ENCODE assay signal across 22 cellular contexts in genomic region chr22:44930016-44930710, GRCh38.
A peak's percentile ranks its signal among the peaks of the same experiment; 100 is the strongest.
DNase-seq lines count a peak whose midpoint lies in the region; ATAC-seq, FAIRE-seq and TF ChIP-seq lines count a peak whose summit lies in the region.
"Had no signal": no experiment of that assay in that cellular context is flagged by ENCODE, and none has a peak within 500 bp of the region (broad histone marks: within the 10 kb centered on the region; RNA-seq: fewer than 3 reads in every experiment).

No MANE protein-coding gene starts in this region.

- no peak for FAIRE-seq in HepG2 (lab: Jason Lieb, UNC)
- FAIRE-seq: D721Med, GM18507, RCC 7860 had no signal

- TF ChIP-seq EP300 in HepG2 (IDR thresholded peaks at IDR 0.05; ENCODE audit: low read depth in 2 of 2, low read length in 2 of 2) (no peak), HepG2 (CRISPR knock-in tag; IDR thresholded peaks at IDR 0.05; ENCODE audit: borderline replicate concordance) (no peak)

- POLR2A ChIA-PET in WTC11 (lab: Charles Lee) = interaction anchor here (0.5 kb wide), 1 partner anchor 43 kb away, joined by 6 read pairs; no protein-coding TSS in a partner anchor
- POLR2A ChIA-PET in HepG2 (lab: Yijun Ruan, JAX) = no interaction called here

- DNase-seq in Right ventricle myocardium inferior (ENCODE audit: missing footprints) = no peak
- no peak for DNase-seq in heart right ventricle
- DNase-seq in WTC11 (ENCODE audit: low spot score) = no peak
- DNase-seq in right atrium auricular region (ENCODE audit: low spot score) = no peak
- peak; percentile 60 for DNase-seq in osteoblast (ENCODE audit: insufficient read length, low spot score, missing footprints)
- no peak for DNase-seq in GM03348 (ENCODE audit: low spot score)
- DNase-seq in HepG2 (ENCODE audit: low spot score) = no peak
- DNase-seq in stimulated activated CD4-positive, alpha-beta T cell treated with anti-CD3 and anti-CD28 coated beads, Interleukin-2, amount 100 ng/mL, for 48 hours = no peak
- DNase-seq: 8988T; ACHN; CD4-positive, CD25-positive, alpha-beta regulatory T cell; H7; KG1; MM.1S; NCI-H1694; NCI-H2029 treated with DMSO at 0.1 percent for 48 hours; NCI-H2227 treated with DMSO at 0.1 percent for 48 hours; NCI-H774; SHP77 had no signal

- H3K9ac ChIP-seq in HepG2 (ENCODE audit: insufficient read depth, low read depth, low read length) = no peak overlapping the region

- H3K4me3 ChIP-seq in heart right ventricle (no peak overlapping the region), right atrium auricular region (no peak overlapping the region), osteoblast (ENCODE audit: insufficient read depth, low read length) (no peak overlapping the region), HepG2 (replicated peaks in 1 of 3; ENCODE audit: insufficient read depth in 1 of 3, low read depth in 2 of 3, low read length in 3 of 3) (no peak overlapping the region)

- peak overlapping the region; percentile 60 for H3K27ac Mint-ChIP-seq in WTC11
- H3K27ac Mint-ChIP-seq: CD4-positive, CD25-positive, alpha-beta regulatory T cell had no signal

- peaks cover 32% of the 10 kb centered on the region for H3K36me3 Mint-ChIP-seq in WTC11
- H3K36me3 Mint-ChIP-seq: CD4-positive, CD25-positive, alpha-beta regulatory T cell had no signal

- H3K9me3 ChIP-seq in heart right ventricle (peaks cover 0 to 2% (median 0%) of the 10 kb centered on the region in 11 donors), right atrium auricular region (no peaks in the 10 kb centered on the region), osteoblast (ENCODE audit: low read depth, low read length) (no peaks in the 10 kb centered on the region), HepG2 (ENCODE audit: low read length) (no peaks in the 10 kb centered on the region)

- peaks cover 19% of the 10 kb centered on the region for H3K4me1 Mint-ChIP-seq in WTC11
- H3K4me1 Mint-ChIP-seq: CD4-positive, CD25-positive, alpha-beta regulatory T cell had no signal

- H3K27me3 Mint-ChIP-seq in WTC11 (ENCODE audit: low read depth) = no peaks in the 10 kb centered on the region
- H3K27me3 Mint-ChIP-seq: CD4-positive, CD25-positive, alpha-beta regulatory T cell had no signal

- no peak for TF ChIP-seq RAD21 in HepG2 (CRISPR knock-in tag; IDR thresholded peaks at IDR 0.05)

- ATAC-seq in Right ventricle myocardium inferior (peak; percentile 52), heart right ventricle (no peak), WTC11 (no peak), HepG2 (no peak)

- TF ChIP-seq POLR2A in HepG2 (IDR thresholded peaks at IDR 0.05; ENCODE audit: insufficient read depth in 1 of 2, low read depth in 2 of 2, low read length in 2 of 2) = no peak

- H3K9me3 Mint-ChIP-seq in WTC11 = peaks cover 4% of the 10 kb centered on the region; the same call in 1 of the 2 replicates
- H3K9me3 Mint-ChIP-seq: CD4-positive, CD25-positive, alpha-beta regulatory T cell had no signal

- H3K27me3 ChIP-seq in heart right ventricle (no peaks in the 10 kb centered on the region), right atrium auricular region (no peaks in the 10 kb centered on the region), osteoblast (ENCODE audit: insufficient read depth, low read length) (peaks cover 4% of the 10 kb centered on the region), HepG2 (ENCODE audit: control insufficient read depth in 1 of 2, insufficient read depth in 2 of 2, low read length in 2 of 2) (peaks cover 8 to 91% of the 10 kb centered on the region in 2 experiments)

- H3K27ac ChIP-seq in heart right ventricle (peak overlapping the region in 1 of 10 donors; percentile 77), right atrium auricular region (peak overlapping the region; percentile 67 to 90), osteoblast (ENCODE audit: low read depth, low read length) (no peak overlapping the region), HepG2 (ENCODE audit: extremely low read length, insufficient read depth, low read length) (no peak overlapping the region)

- intact Hi-C loops in Right ventricle myocardium inferior (cut with DNase I) = no loop called here
- intact Hi-C loops in heart right ventricle (cut with DNase I) = no loop called here
- intact Hi-C loops in HepG2 (cut with micrococcal nuclease; ENCODE audit: unreplicated experiment) = no loop called here

- 87 to 89% methylated on average over 13 of the region's 13 CpGs for WGBS in heart right ventricle, 2 donors
- WGBS in HepG2 (ENCODE audit: low lambda C conversion rate) = 20% methylated on average over 10 of the region's 13 CpGs

- no peaks in the 10 kb centered on the region for H3K79me2 ChIP-seq in osteoblast (ENCODE audit: insufficient read depth, low read length)
- H3K79me2 ChIP-seq in HepG2 (ENCODE audit: insufficient read depth, low read length) = no peaks in the 10 kb centered on the region

- H3K36me3 ChIP-seq in heart right ventricle (no peaks in the 10 kb centered on the region), right atrium auricular region (no peaks in the 10 kb centered on the region), osteoblast (ENCODE audit: insufficient read depth, low read length) (no peaks in the 10 kb centered on the region), HepG2 (replicated peaks in 1 of 2; ENCODE audit: control insufficient read depth in 1 of 2, insufficient read depth in 2 of 2, low read length in 2 of 2) (no peaks in the 10 kb centered on the region)

- CTCF ChIA-PET in WTC11 (lab: Charles Lee) (interaction anchor here (0.8 to 0.9 kb wide), 2 partner anchors 109 to 246 kb away, joined by 3 read pairs; no protein-coding TSS in a partner anchor), HepG2 (lab: Yijun Ruan, JAX; ENCODE audit: low intra/inter-chr PET ratio, low total read pairs) (no interaction called here)

- H4K20me1 ChIP-seq in osteoblast (ENCODE audit: insufficient read depth, low read length) (no peaks in the 10 kb centered on the region), HepG2 (ENCODE audit: insufficient read depth, low read length) (no peaks in the 10 kb centered on the region)

- TF ChIP-seq CTCF in heart right ventricle (IDR thresholded peaks at IDR 0.05) (no peak), WTC11 (IDR thresholded peaks at IDR 0.05) (no peak), right atrium auricular region (IDR thresholded peaks at IDR 0.05) (no peak), osteoblast (IDR thresholded peaks at IDR 0.05; ENCODE audit: extremely low read depth, low read depth, low read length) (no peak), HepG2 (CRISPR knock-in tag; IDR thresholded peaks at IDR 0.05) (no peak)

- H3K4me3 Mint-ChIP-seq in WTC11 = no peak overlapping the region
- H3K4me3 Mint-ChIP-seq: CD4-positive, CD25-positive, alpha-beta regulatory T cell had no signal

- H3K4me1 ChIP-seq in heart right ventricle (peaks cover 0 to 12% (median 3%) of the 10 kb centered on the region in 9 donors), right atrium auricular region (peaks cover 0 to 19% of the 10 kb centered on the region in 2 donors), osteoblast (ENCODE audit: insufficient read depth, low read length) (no peaks in the 10 kb centered on the region), HepG2 (ENCODE audit: insufficient read depth, low read length) (no peaks in the 10 kb centered on the region)

- H2AFZ ChIP-seq in osteoblast (ENCODE audit: low read length) = no peak overlapping the region
- no peak overlapping the region for H2AFZ ChIP-seq in HepG2 (ENCODE audit: low read length)

- BruUV-seq in HepG2 (replicated peaks; lab: Mats Ljungman, UMichigan) = no TSS peak

- H3K4me2 ChIP-seq in osteoblast (ENCODE audit: insufficient read depth, low read length) (no peak overlapping the region), HepG2 (ENCODE audit: low read depth, low read length) (no peak overlapping the region)

- in situ Hi-C loops in HepG2 (cut with HindIII; ENCODE audit: extremely low pct_ligation_motif_present, low pct_unique_long_range_greater_than_20kb) = no loop called here

TF ChIP-seq in WTC11, 78 proteins besides CTCF, POLR2A, EP300 and RAD21 (continues in another document):
- TF ChIP-seq ETV6 (CRISPR knock-in tag; IDR thresholded peaks at IDR 0.05) (no peak), NR3C1 (CRISPR knock-in tag; conservative IDR thresholded peaks at IDR 0.05; ENCODE audit: low read depth) (no peak), GABPB1 (CRISPR knock-in tag; IDR thresholded peaks at IDR 0.05) (no peak)

TF ChIP-seq in HepG2, 621 proteins besides CTCF, POLR2A, EP300 and RAD21:
- TF ChIP-seq, protein P1, sequence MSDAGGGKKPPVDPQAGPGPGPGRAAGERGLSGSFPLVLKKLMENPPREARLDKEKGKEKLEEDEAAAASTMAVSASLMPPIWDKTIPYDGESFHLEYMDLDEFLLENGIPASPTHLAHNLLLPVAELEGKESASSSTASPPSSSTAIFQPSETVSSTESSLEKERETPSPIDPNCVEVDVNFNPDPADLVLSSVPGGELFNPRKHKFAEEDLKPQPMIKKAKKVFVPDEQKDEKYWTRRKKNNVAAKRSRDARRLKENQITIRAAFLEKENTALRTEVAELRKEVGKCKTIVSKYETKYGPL (CRISPR knock-in tag; IDR thresholded peaks at IDR 0.05) = no peak
- TF ChIP-seq, protein P2, sequence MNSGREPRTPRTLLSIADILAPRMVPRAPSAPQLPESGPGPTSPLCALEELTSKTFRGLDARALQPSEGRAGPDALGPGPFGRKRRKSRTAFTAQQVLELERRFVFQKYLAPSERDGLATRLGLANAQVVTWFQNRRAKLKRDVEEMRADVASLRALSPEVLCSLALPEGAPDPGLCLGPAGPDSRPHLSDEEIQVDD (CRISPR knock-in tag; IDR thresholded peaks at IDR 0.05; ENCODE audit: borderline replicate concordance) = no peak
- TF ChIP-seq ATF4 (CRISPR knock-in tag; IDR thresholded peaks at IDR 0.05) (no peak), ZNF335 (CRISPR knock-in tag; IDR thresholded peaks at IDR 0.05) (no peak), SUZ12 (IDR thresholded peaks at IDR 0.05; ENCODE audit: low read depth, low read length) (no peak), ATM (IDR thresholded peaks at IDR 0.05; ENCODE audit: borderline replicate concordance) (no peak), HDAC1 (CRISPR knock-in tag; IDR thresholded peaks at IDR 0.05) (no peak), ZSCAN21 (CRISPR knock-in tag; IDR thresholded peaks at IDR 0.05; ENCODE audit: borderline replicate concordance) (no peak)
TF ChIP-seq in HepG2: peak in this region for 0.

Comparison
In these comparisons a context has a peak if more than half of its experiments do, and no peak if none do; other contexts are left out.
1. H3K27ac ChIP-seq: peak in right atrium auricular region (2 of 2); none in osteoblast (single experiment) and HepG2 (single experiment).